ENCODE assay signal across 11 cellular contexts in genomic region chr19:35134601-35135091, GRCh38. TPM values are rescaled to one million over a fixed set of nuclear protein-coding genes. Genes with fewer than 3 reads are reported as not detected.
DNase-seq lines count a peak whose midpoint lies in the region; ATAC-seq, FAIRE-seq and TF ChIP-seq lines count a peak whose summit lies in the region.
"Had no signal": no experiment of that assay in that cellular context is flagged by ENCODE, and none has a peak within 500 bp of the region (broad histone marks: within the 10 kb centered on the region; RNA-seq: fewer than 3 reads in every experiment).

LGI4 (minus strand) TSS chr19:35135059; CDS start chr19:35134680, 379 bp downstream.

- peaks cover 0 to 4% of the 10 kb centered on the region in 2 donors for H3K36me3 Mint-ChIP-seq in CD4-positive, alpha-beta memory T cell
- no peaks in the 10 kb centered on the region for H3K36me3 Mint-ChIP-seq in astrocyte (ENCODE audit: low read depth, unreplicated experiment)

- peak within 1 kb of the TSS in 4 of 7 donors; percentile 6 to 71 (median 36) for H3K27ac Mint-ChIP-seq in CD4-positive, alpha-beta memory T cell
- H3K27ac Mint-ChIP-seq in astrocyte (ENCODE audit: unreplicated experiment) = no peak within 1 kb of the TSS

- POLR2A ChIA-PET in CD4-positive, alpha-beta memory T cell (lab: Charles Lee; ENCODE audit: partially characterized antibody) = no interaction called here

- no peaks in the 10 kb centered on the region for H3F3A ChIP-seq in smooth muscle cell (ENCODE audit: low read depth)

- H3K4me2 ChIP-seq in astrocyte (ENCODE audit: low read length) (no peak within 1 kb of the TSS), smooth muscle cell (peak within 1 kb of the TSS; percentile 65)

- TF ChIP-seq CTCF in astrocyte (IDR thresholded peaks at IDR 0.05; ENCODE audit: insufficient read depth, low read depth, low read length) = no peak
- TF ChIP-seq CTCF in liver (IDR thresholded peaks at IDR 0.05; ENCODE audit: low read depth, low read length, missing input control) = no peak
- no peak for TF ChIP-seq CTCF in smooth muscle cell (IDR thresholded peaks at IDR 0.05; ENCODE audit: borderline replicate concordance, insufficient read depth, poor library complexity, severe bottlenecking)
- TF ChIP-seq CTCF in foreskin keratinocyte (conservative IDR thresholded peaks at IDR 0.05) = no peak

- no peak for DNase-seq in CD4-positive, alpha-beta memory T cell
- DNase-seq in astrocyte (ENCODE audit: low read depth) (no peak), smooth muscle cell (lab: John Stamatoyannopoulos, UW; ENCODE audit: unreplicated experiment) (no peak), foreskin keratinocyte (no peak), activated gamma-delta T cell (lab: John Stamatoyannopoulos, UW) (no peak)
- DNase-seq: NCI-H510A treated with DMSO at 0.1 percent for 48 hours had no signal

- no peak within 1 kb of the TSS for H3K4me3 ChIP-seq in CD4-positive, alpha-beta memory T cell (ENCODE audit: low read length in 2 of 2)
- no peak within 1 kb of the TSS for H3K4me3 ChIP-seq in astrocyte (ENCODE audit: insufficient read depth, low read depth, low read length)
- no peak within 1 kb of the TSS for H3K4me3 ChIP-seq in liver (ENCODE audit: low read depth in 1 of 3, low read length in 3 of 3)
- no peak within 1 kb of the TSS for H3K4me3 ChIP-seq in smooth muscle cell

- H3K79me2 ChIP-seq in astrocyte (ENCODE audit: insufficient read depth, low read length) (no peaks in the 10 kb centered on the region), smooth muscle cell (ENCODE audit: low read depth) (no peaks in the 10 kb centered on the region)

- CTCF ChIA-PET in CD4-positive, alpha-beta memory T cell (lab: Charles Lee; ENCODE audit: partially characterized antibody) = interaction anchor here (0.7 to 3.6 kb wide), 4 partner anchors 10 to 67 kb away, joined by 3 to 20 read pairs (median 10); partner anchors contain the start of genes FXYD3 and FXYD5

- no peak for TF ChIP-seq RAD21 in liver (IDR thresholded peaks at IDR 0.05)

- no peaks in the 10 kb centered on the region for H3K36me3 ChIP-seq in CD4-positive, alpha-beta memory T cell (ENCODE audit: insufficient read depth, low read length)
- H3K36me3 ChIP-seq in astrocyte (ENCODE audit: insufficient read depth, low read length) (no peaks in the 10 kb centered on the region), liver (ENCODE audit: control insufficient read depth in 4 of 4, insufficient read depth in 3 of 4, low read depth in 1 of 4, low read length in 3 of 4) (no peaks in the 10 kb centered on the region), smooth muscle cell (ENCODE audit: low read depth) (no peaks in the 10 kb centered on the region)

- no peaks in the 10 kb centered on the region for H3K9me3 ChIP-seq in CD4-positive, alpha-beta memory T cell (ENCODE audit: control insufficient read depth in 1 of 2, low read length in 2 of 2)
- H3K9me3 ChIP-seq in astrocyte (ENCODE audit: insufficient read depth, low read depth, low read length) (no peaks in the 10 kb centered on the region), liver (ENCODE audit: control insufficient read depth in 4 of 4, low read length in 3 of 4) (no peaks in the 10 kb centered on the region), smooth muscle cell (replicated peaks; ENCODE audit: low read depth) (no peaks in the 10 kb centered on the region)

- H2AFZ ChIP-seq in astrocyte (ENCODE audit: low read depth, low read length) (no peak within 1 kb of the TSS), smooth muscle cell (ENCODE audit: low read depth) (no peak within 1 kb of the TSS)

- H4K20me1 ChIP-seq in astrocyte (ENCODE audit: insufficient read depth, low read length) = no peaks in the 10 kb centered on the region
- H4K20me1 ChIP-seq in smooth muscle cell (ENCODE audit: low read depth) = no peaks in the 10 kb centered on the region

- ATAC-seq in GM21367 (IDR thresholded peaks at IDR 0.05; ENCODE audit: unreplicated experiment) (no peak), foreskin keratinocyte (no peak), HG02884 (IDR thresholded peaks at IDR 0.05; ENCODE audit: unreplicated experiment) (no peak)

- no peak within 1 kb of the TSS for H3K9ac ChIP-seq in astrocyte (ENCODE audit: low read length)
- peak within 1 kb of the TSS in 1 of 2 donors; percentile 32 for H3K9ac ChIP-seq in liver (ENCODE audit: low read depth in 1 of 2, low read length in 2 of 2)
- H3K9ac ChIP-seq in smooth muscle cell (ENCODE audit: low read depth) = no peak within 1 kb of the TSS

- intact Hi-C loops in CD4-positive, alpha-beta memory T cell (cut with micrococcal nuclease) = loop anchor here (1.0 kb wide), 1 partner anchor 20 kb away; no protein-coding TSS in a partner anchor

- H3K27me3 ChIP-seq in CD4-positive, alpha-beta memory T cell (ENCODE audit: insufficient read depth, low read length) = no peaks in the 10 kb centered on the region
- H3K27me3 ChIP-seq in astrocyte (ENCODE audit: insufficient read depth, low read length) = peaks cover 3% of the 10 kb centered on the region
- H3K27me3 ChIP-seq in liver (ENCODE audit: control insufficient read depth in 4 of 4, insufficient read depth in 4 of 4, low read length in 3 of 4) = no peaks in the 10 kb centered on the region
- H3K27me3 ChIP-seq in smooth muscle cell (ENCODE audit: low read depth) = no peaks in the 10 kb centered on the region
- no peaks in the 10 kb centered on the region for H3K27me3 ChIP-seq in foreskin keratinocyte

- no peaks in the 10 kb centered on the region for H3K4me1 ChIP-seq in CD4-positive, alpha-beta memory T cell (ENCODE audit: insufficient read depth, low read length)
- H3K4me1 ChIP-seq in astrocyte (ENCODE audit: insufficient read depth, low read length) = peaks cover 4% of the 10 kb centered on the region
- H3K4me1 ChIP-seq in liver (ENCODE audit: control insufficient read depth in 4 of 4, insufficient read depth in 4 of 4, low read length in 3 of 4) = peaks cover 13 to 34% (median 24%) of the 10 kb centered on the region in 4 donors
- H3K4me1 ChIP-seq in smooth muscle cell (ENCODE audit: low read depth) = peaks cover 16% of the 10 kb centered on the region
- H3K4me1 ChIP-seq in foreskin keratinocyte = no peaks in the 10 kb centered on the region

- no peak within 1 kb of the TSS for H3K27ac ChIP-seq in CD4-positive, alpha-beta memory T cell (ENCODE audit: low read depth, low read length)
- H3K27ac ChIP-seq in astrocyte (ENCODE audit: low read depth, low read length) (no peak within 1 kb of the TSS), liver (ENCODE audit: low read depth in 1 of 2, low read length in 2 of 2) (peak within 1 kb of the TSS; percentile 97 to 99), smooth muscle cell (ENCODE audit: low read depth) (no peak within 1 kb of the TSS), foreskin keratinocyte (no peak within 1 kb of the TSS)

- H3K4me1 Mint-ChIP-seq in CD4-positive, alpha-beta memory T cell = peaks cover 2 to 21% (median 7%) of the 10 kb centered on the region in 4 donors
- H3K4me1 Mint-ChIP-seq in astrocyte (ENCODE audit: low read depth, unreplicated experiment) = peaks cover 7% of the 10 kb centered on the region

- H3K27me3 Mint-ChIP-seq in CD4-positive, alpha-beta memory T cell = no peaks in the 10 kb centered on the region
- H3K27me3 Mint-ChIP-seq in astrocyte (ENCODE audit: low read depth, unreplicated experiment) = peaks cover 26% of the 10 kb centered on the region

- no peak within 1 kb of the TSS for H3K4me3 Mint-ChIP-seq in CD4-positive, alpha-beta memory T cell
- H3K4me3 Mint-ChIP-seq in astrocyte (ENCODE audit: unreplicated experiment) = peak within 1 kb of the TSS; percentile 57

- 85% methylated on average over 11 of the region's 11 CpGs for WGBS in liver
- WGBS in smooth muscle cell (ENCODE audit: low lambda C conversion rate) = 43% methylated on average over 10 of the region's 11 CpGs

- H3K9me3 Mint-ChIP-seq in CD4-positive, alpha-beta memory T cell = peaks cover 0 to 8% (median 0%) of the 10 kb centered on the region in 8 donors
- peaks cover 8% of the 10 kb centered on the region for H3K9me3 Mint-ChIP-seq in astrocyte (ENCODE audit: unreplicated experiment)

- FAIRE-seq in astrocyte (lab: Jason Lieb, UNC) = no peak

TF ChIP-seq in liver, 16 proteins besides CTCF, POLR2A, EP300 and RAD21 (continues in another document):
- TF ChIP-seq HNF4G (IDR thresholded peaks at IDR 0.05) = no peak
- TF ChIP-seq FOXA1 (IDR thresholded peaks at IDR 0.05) = no peak
- TF ChIP-seq YY1 (IDR thresholded peaks at IDR 0.05) = no peak
- no peak for TF ChIP-seq RXRA (IDR thresholded peaks at IDR 0.05)
- no peak for TF ChIP-seq TAF1 (conservative IDR thresholded peaks at IDR 0.05)
- TF ChIP-seq ZBTB33 (IDR thresholded peaks at IDR 0.05) = no peak
- TF ChIP-seq GABPA (IDR thresholded peaks at IDR 0.05 in 1 of 2, conservative IDR thresholded peaks at IDR 0.05 in 1 of 2) = no peak

RNA-seq across cellular contexts. Expression of gene LGI4, which starts in this region (rescaled TPM):
- under 1 TPM; 0.72 to 0.81 TPM for total RNA-seq in CD4-positive, alpha-beta memory T cell
- not detected for polyA plus RNA-seq in CD4-positive, alpha-beta memory T cell
- total RNA-seq in astrocyte (0.20 and 0.29 TPM in 2 replicates), liver (1 to 10 TPM; 1.1 to 1.2 TPM), smooth muscle cell (0.22 TPM in 1 of 2 replicates, not detected in the other), foreskin keratinocyte (not detected in 2 replicates)
- polyA plus RNA-seq in liver (1 to 10 TPM in 1 of 2 donors, under 1 TPM in 1; 0.18 to 1.5 TPM), smooth muscle cell (0.17 and 0.24 TPM in 2 replicates), foreskin keratinocyte (0.06 TPM in 1 of 2 replicates, not detected in the other)
- total RNA-seq: H4, M059J had no signal

Comparison
In these comparisons a context has a peak if more than half of its experiments do, and no peak if none do; other contexts are left out.
1. H3K27ac ChIP-seq: peak in liver (2 of 2); none in CD4-positive, alpha-beta memory T cell (single experiment), astrocyte (single experiment), smooth muscle cell (single experiment) and foreskin keratinocyte (single experiment).